In genomic region chr19:39246951-39247669, GRCh38 we compare ENCODE assay signal across 8 cellular contexts. TPM values are rescaled to one million over a fixed set of nuclear protein-coding genes. Genes with fewer than 3 reads are reported as not detected.
A peak's percentile ranks its signal among the peaks of the same experiment; 100 is the strongest.
DNase-seq lines count a peak whose midpoint lies in the region; ATAC-seq and TF ChIP-seq lines count a peak whose summit lies in the region.

No MANE protein-coding gene starts in this region.

- H3K36me3 ChIP-seq in BE2C: no peaks in the 10 kb centered on the region

- H3K27me3 ChIP-seq in BE2C: no peaks in the 10 kb centered on the region

- DNase-seq in BE2C (peak; percentile 43), cerebellar cortex (ENCODE audit: low spot score) (peak; percentile 34), mucosa of gallbladder (ENCODE audit: low spot score) (peak; percentile 23), NCI-H2227 (lab: John Stamatoyannopoulos, UW; ENCODE audit: unreplicated experiment) (no peak)

- ATAC-seq in GM18858 (IDR thresholded peaks at IDR 0.05; ENCODE audit: unreplicated experiment) (no peak), GM19452 (IDR thresholded peaks at IDR 0.05; ENCODE audit: unreplicated experiment) (no peak), GM21619 (IDR thresholded peaks at IDR 0.05; ENCODE audit: unreplicated experiment) (no peak)

- no peaks in the 10 kb centered on the region for H3K4me1 ChIP-seq in BE2C

- no peak overlapping the region for H3K4me3 ChIP-seq in BE2C (ENCODE audit: low read depth, low read length)

- TF ChIP-seq EP300 in Ishikawa (IDR thresholded peaks at IDR 0.05; ENCODE audit: borderline replicate concordance): no peak

- no peak for TF ChIP-seq RAD21 in Ishikawa (IDR thresholded peaks at IDR 0.05; ENCODE audit: low read depth)

- no peak for TF ChIP-seq CTCF in BE2C (IDR thresholded peaks at IDR 0.05; ENCODE audit: low read depth, low read length)

- no peaks in the 10 kb centered on the region for H3K9me3 ChIP-seq in BE2C

TF ChIP-seq in Ishikawa, 13 proteins besides CTCF, POLR2A, EP300 and RAD21:
- TF ChIP-seq YY1 (IDR thresholded peaks at IDR 0.05; ENCODE audit: low read depth): no peak
- TF ChIP-seq TEAD4 (IDR thresholded peaks at IDR 0.05): no peak
- TF ChIP-seq MAX (IDR thresholded peaks at IDR 0.05): peak; percentile 89
- TF ChIP-seq USF1 (IDR thresholded peaks at IDR 0.05): peak; percentile 48; the same call in 1 of the 2 replicates
- no peak for TF ChIP-seq ZBTB7A (IDR thresholded peaks at IDR 0.05; ENCODE audit: low read depth)
- no peak for TF ChIP-seq NFIC (IDR thresholded peaks at IDR 0.05)
- no peak for TF ChIP-seq EGR1 (IDR thresholded peaks at IDR 0.05)

RNA-seq across cellular contexts. Expression of gene IFNL4, which starts 1.5 kb away (rescaled TPM):
- not detected for polyA plus RNA-seq in BE2C (2012; ENCODE audit: insufficient read depth, insufficient read length, low read depth)
- total RNA-seq in mucosa of gallbladder: not detected

RNA-seq across cellular contexts. Expression of gene IFNL3, which starts 2.3 kb away (rescaled TPM):
- polyA plus RNA-seq in BE2C (2012; ENCODE audit: insufficient read depth, insufficient read length, low read depth): not detected
- total RNA-seq in mucosa of gallbladder: not detected

RNA-seq across cellular contexts. Expression of gene IFNL2, which starts 21.1 kb away (rescaled TPM):
- not detected for polyA plus RNA-seq in BE2C (2012; ENCODE audit: insufficient read depth, insufficient read length, low read depth)
- total RNA-seq in mucosa of gallbladder: not detected

RNA-seq across cellular contexts. Expression of gene SYCN, which starts 43.0 kb away (rescaled TPM):
- not detected for polyA plus RNA-seq in BE2C (2012; ENCODE audit: insufficient read depth, insufficient read length, low read depth)
- 1.1 TPM for total RNA-seq in mucosa of gallbladder

RNA-seq across cellular contexts. Expression of gene IFNL1, which starts 49.1 kb away (rescaled TPM):
- polyA plus RNA-seq in BE2C (2012; ENCODE audit: insufficient read depth, insufficient read length, low read depth): not detected
- not detected for total RNA-seq in mucosa of gallbladder
